In genomic region chr4:124509151-124509550, GRCh38 we compare ENCODE assay signal across 7 cellular contexts.
"Had no signal": no experiment of that assay in that cellular context is flagged by ENCODE, and none has a peak within 500 bp of the region (broad histone marks: within the 10 kb centered on the region; RNA-seq: fewer than 3 reads in every experiment).

No MANE protein-coding gene starts in this region.

- FAIRE-seq: HTR-8/SVneo, K562 had no signal

- ATAC-seq: K562 had no signal

- H3K4me3 ChIP-seq: K562 had no signal

- DNase-seq: IMR-90, KBM-7, KG1 had no signal

- H3K9ac ChIP-seq: KMS-11 had no signal

- H3K27ac ChIP-seq: HL-60, KMS-11 had no signal

- H3K4me2 ChIP-seq: KMS-11 had no signal
